Comparison of ENCODE assay signal across 8 cellular contexts in genomic region chr6:32178547-32179440, GRCh38. TPM values are rescaled to one million over a fixed set of nuclear protein-coding genes. Genes with fewer than 3 reads are reported as not detected.
DNase-seq lines count a peak whose midpoint lies in the region; ATAC-seq and TF ChIP-seq lines count a peak whose summit lies in the region.

No MANE protein-coding gene starts in this region.

- H3K27me3 ChIP-seq in brain microvascular endothelial cell (replicated peaks), result no peaks in the 10 kb centered on the region

- no peak for DNase-seq in Jurkat, Clone E6-1 (ENCODE audit: low read depth, low spot score)
- DNase-seq in brain microvascular endothelial cell (no peak), islet precursor cell (no peak), posterior vena cava (ENCODE audit: low spot score) (no peak)

- H3K36me3 ChIP-seq in brain microvascular endothelial cell (replicated peaks), result peaks cover 23% of the 10 kb centered on the region
- H3K36me3 ChIP-seq in mesodermal cell (ENCODE audit: control insufficient read depth, insufficient read depth, low read length), result peaks cover 48% of the 10 kb centered on the region

- in situ Hi-C loops in brain microvascular endothelial cell (cut with HindIII; ENCODE audit: low pct_ligation_motif_present, low sequenced_read_pairs), result no loop called here

- TF ChIP-seq CTCF in C4-2B (conservative IDR thresholded peaks at IDR 0.05), result no peak
- no peak for TF ChIP-seq CTCF in brain microvascular endothelial cell (IDR thresholded peaks at IDR 0.05; ENCODE audit: low read depth, low read length, missing control alignments)

- peak overlapping the region; percentile 96 for H3K4me3 ChIP-seq in Jurkat, Clone E6-1 (ENCODE audit: low read length)
- peak overlapping the region; percentile 95 for H3K4me3 ChIP-seq in brain microvascular endothelial cell (ENCODE audit: low read depth, low read length)
- H3K4me3 ChIP-seq in mesodermal cell (ENCODE audit: extremely low read depth, insufficient read depth, low read length, poor library complexity, severe bottlenecking), result peak overlapping the region; percentile 99

- WGBS in mesodermal cell (ENCODE audit: insufficient coverage in 2 of 2), 2 experiments, result 8 to 12% methylated on average over 11 of the region's 24 CpGs

- H3K27ac ChIP-seq in C4-2B (peak overlapping the region; percentile 81), brain microvascular endothelial cell (peak overlapping the region; percentile 88), mesodermal cell (ENCODE audit: low read depth, low read length, severe bottlenecking) (no peak overlapping the region)

- no peaks in the 10 kb centered on the region for H3K9me3 ChIP-seq in mesodermal cell (ENCODE audit: control insufficient read depth, low read length)

- peaks cover 22% of the 10 kb centered on the region for H3K4me1 ChIP-seq in mesodermal cell (ENCODE audit: control insufficient read depth, insufficient read depth, low read length, poor library complexity, severe bottlenecking)

- intact Hi-C loops in posterior vena cava (cut with DNase I), result loop anchor here in 1 of 2 donors (5.0 kb wide), 1 partner anchor 51 kb away; the partner anchor contains the start of gene ATF6B

- ATAC-seq in HG03521 (IDR thresholded peaks at IDR 0.05; ENCODE audit: unreplicated experiment) (no peak), HG03280 (IDR thresholded peaks at IDR 0.05; ENCODE audit: unreplicated experiment) (no peak)

RNA-seq across cellular contexts. Expression of gene RNF5, which starts 0.6 kb away (rescaled TPM):
- polyA plus RNA-seq in Jurkat, Clone E6-1 (2012; ENCODE audit: insufficient read depth, insufficient read length), result 112 TPM
- polyA plus RNA-seq in mesodermal cell (2013, experiment 1 of 2), result 101 TPM
- polyA plus RNA-seq in mesodermal cell (2013, experiment 2 of 2), result 85.4 TPM
- total RNA-seq in posterior vena cava, result 10 to 100 TPM; 43.2 to 46.7 TPM

RNA-seq across cellular contexts. Expression of gene AGPAT1, which starts 2.9 kb away (rescaled TPM):
- 57.3 TPM for polyA plus RNA-seq in Jurkat, Clone E6-1 (2012; ENCODE audit: insufficient read depth, insufficient read length)
- polyA plus RNA-seq in mesodermal cell (2013, experiment 1 of 2), result 123 TPM
- polyA plus RNA-seq in mesodermal cell (2013, experiment 2 of 2), result 98.6 TPM
- total RNA-seq in posterior vena cava, result 10 to 100 TPM; 42.0 to 53.3 TPM

RNA-seq across cellular contexts. Expression of gene AGER, which starts 5.3 kb away (rescaled TPM):
- polyA plus RNA-seq in Jurkat, Clone E6-1 (2012; ENCODE audit: insufficient read depth, insufficient read length), result 18.3 TPM
- 23.7 TPM for polyA plus RNA-seq in mesodermal cell (2013, experiment 1 of 2)
- 19.3 TPM for polyA plus RNA-seq in mesodermal cell (2013, experiment 2 of 2)
- 1 to 10 TPM; 4.6 to 7.3 TPM for total RNA-seq in posterior vena cava

RNA-seq across cellular contexts. Expression of gene PBX2, which starts 11.2 kb away (rescaled TPM):
- 79.8 TPM for polyA plus RNA-seq in Jurkat, Clone E6-1 (2012; ENCODE audit: insufficient read depth, insufficient read length)
- polyA plus RNA-seq in mesodermal cell (2013, experiment 1 of 2), result 227 TPM
- polyA plus RNA-seq in mesodermal cell (2013, experiment 2 of 2), result 188 TPM
- 10 to 100 TPM; 49.4 to 53.1 TPM for total RNA-seq in posterior vena cava

RNA-seq across cellular contexts. Expression of gene GPSM3, which starts 13.6 kb away (rescaled TPM):
- polyA plus RNA-seq in Jurkat, Clone E6-1 (2012; ENCODE audit: insufficient read depth, insufficient read length), result 103 TPM
- polyA plus RNA-seq in mesodermal cell (2013, experiment 1 of 2), result 47.5 TPM
- polyA plus RNA-seq in mesodermal cell (2013, experiment 2 of 2), result 35.1 TPM
- 10 to 100 TPM; 15.4 to 22.1 TPM for total RNA-seq in posterior vena cava
